13 cellular contexts compared by ENCODE assay signal in genomic region chr3:139121513-139122220, GRCh38.
DNase-seq lines count a peak whose midpoint lies in the region; ATAC-seq and TF ChIP-seq lines count a peak whose summit lies in the region.
"Had no signal": no experiment of that assay in that cellular context is flagged by ENCODE, and none has a peak within 500 bp of the region (broad histone marks: within the 10 kb centered on the region; RNA-seq: fewer than 3 reads in every experiment).

No MANE protein-coding gene starts in this region.

- no peak overlapping the region for H3K14ac ChIP-seq in mesenchymal stem cell (ENCODE audit: low read length in 2 of 2)

- no peak overlapping the region for H2BK5ac ChIP-seq in mesenchymal stem cell (ENCODE audit: low read depth, low read length, poor library complexity, severe bottlenecking)

- peaks cover 5% of the 10 kb centered on the region for H3K4me1 ChIP-seq in left ventricle myocardium inferior
- peaks cover 13% of the 10 kb centered on the region for H3K4me1 ChIP-seq in mesenchymal stem cell (ENCODE audit: control insufficient read depth, insufficient read depth, low read depth, low read length)
- H3K4me1 ChIP-seq: gastrocnemius medialis had no signal

- intact Hi-C loops in cardiac septum (cut with DNase I) = no loop called here
- intact Hi-C loops in left ventricle myocardium inferior (cut with micrococcal nuclease) = no loop called here

- H3K9me3 ChIP-seq in left ventricle myocardium inferior (replicated peaks) (no peaks in the 10 kb centered on the region), mesenchymal stem cell (ENCODE audit: control insufficient read depth, low read length) (no peaks in the 10 kb centered on the region)
- H3K9me3 ChIP-seq: gastrocnemius medialis, upper lobe of left lung had no signal

- WGBS in mesenchymal stem cell = 74% methylated on average over 8 of the region's 8 CpGs

- no peak overlapping the region for H3K4ac ChIP-seq in mesenchymal stem cell (ENCODE audit: low read depth in 1 of 2, low read length in 2 of 2)

- TF ChIP-seq CTCF in left ventricle myocardium inferior (IDR thresholded peaks at IDR 0.05; ENCODE audit: borderline replicate concordance) = no peak

- ATAC-seq in HG02938 (IDR thresholded peaks at IDR 0.05; ENCODE audit: unreplicated experiment) = no peak
- ATAC-seq: activated CD8-positive, alpha-beta memory T cell treated with anti-CD3 and anti-CD28 coated beads, Interleukin-2, amount 10 ng/mL, durations not matched to agents 7 days and 5 days had no signal

- H3K27ac ChIP-seq in left ventricle myocardium inferior (replicated peaks) (no peak overlapping the region), mesenchymal stem cell (ENCODE audit: low read length, poor library complexity, severe bottlenecking) (no peak overlapping the region)
- H3K27ac ChIP-seq: gastrocnemius medialis, upper lobe of left lung had no signal

- no peak overlapping the region for H3K23ac ChIP-seq in mesenchymal stem cell (ENCODE audit: low read length in 2 of 2)

- H3K18ac ChIP-seq in mesenchymal stem cell (ENCODE audit: low read depth in 1 of 2, low read length in 2 of 2) = no peak overlapping the region

- H3K9ac ChIP-seq in mesenchymal stem cell (ENCODE audit: low read length) = no peak overlapping the region

- no peaks in the 10 kb centered on the region for H3K79me1 ChIP-seq in mesenchymal stem cell (replicated peaks; ENCODE audit: low read length, poor library complexity, severe bottlenecking)

- no peak overlapping the region for H2AFZ ChIP-seq in mesenchymal stem cell (ENCODE audit: low read depth, low read length)

- H3K27me3 ChIP-seq in left ventricle myocardium inferior (ENCODE audit: low read depth) = no peaks in the 10 kb centered on the region
- H3K27me3 ChIP-seq in mesenchymal stem cell (ENCODE audit: control insufficient read depth in 1 of 2, insufficient read depth in 1 of 2, low read length in 2 of 2) = peaks cover 0 to 14% of the 10 kb centered on the region in 2 experiments
- H3K27me3 ChIP-seq: gastrocnemius medialis, upper lobe of left lung had no signal

- no peak overlapping the region for H2AK5ac ChIP-seq in mesenchymal stem cell (ENCODE audit: low read length, severe bottlenecking)

- H4K91ac ChIP-seq in mesenchymal stem cell (ENCODE audit: low read length) = no peak overlapping the region

- H3K4me3 ChIP-seq in left ventricle myocardium inferior = no peak overlapping the region
- H3K4me3 ChIP-seq in mesenchymal stem cell (ENCODE audit: insufficient read depth in 1 of 2, low read depth in 1 of 2, low read length in 2 of 2) = no peak overlapping the region
- H3K4me3 ChIP-seq: gastrocnemius medialis, upper lobe of left lung had no signal

- peak overlapping the region; percentile 8 for H2BK15ac ChIP-seq in mesenchymal stem cell (ENCODE audit: low read depth, poor library complexity, severe bottlenecking)

- no peaks in the 10 kb centered on the region for H3K36me3 ChIP-seq in left ventricle myocardium inferior
- H3K36me3 ChIP-seq in mesenchymal stem cell (ENCODE audit: control insufficient read depth in 1 of 2, insufficient read depth in 2 of 2, low read depth in 1 of 2, low read length in 2 of 2) = no peaks in the 10 kb centered on the region
- H3K36me3 ChIP-seq: gastrocnemius medialis, upper lobe of left lung had no signal

- H2BK120ac ChIP-seq in mesenchymal stem cell (ENCODE audit: low read depth, low read length) = no peak overlapping the region

- no peak overlapping the region for H2BK12ac ChIP-seq in mesenchymal stem cell (ENCODE audit: low read length in 2 of 2)

- H3K4me2 ChIP-seq in mesenchymal stem cell (ENCODE audit: low read length, poor library complexity, severe bottlenecking) = no peak overlapping the region

- DNase-seq in cardiac septum (ENCODE audit: low spot score) (peak; percentile 71), left ventricle myocardium inferior (no peak), ecto neural progenitor cell (ENCODE audit: low spot score) (peak; percentile 17), mesenchymal stem cell (no peak), mesenteric fat pad (ENCODE audit: low spot score) (no peak), H4 (ENCODE audit: low spot score) (no peak), putamen (ENCODE audit: low spot score) (no peak)
- DNase-seq: activated CD8-positive, alpha-beta memory T cell treated with anti-CD3 and anti-CD28 coated beads, Interleukin-2, amount 10 ng/mL, durations not matched to agents 7 days and 5 days; gastrocnemius medialis; NCI-H1092 treated with DMSO at 0.1 percent for 48 hours; NCI-H510A treated with DMSO at 0.1 percent for 48 hours; upper lobe of left lung had no signal

- H4K8ac ChIP-seq in mesenchymal stem cell (ENCODE audit: low read length) = no peak overlapping the region

Comparison
In these comparisons a context has a peak if more than half of its experiments do, and no peak if none do; other contexts are left out.
1. DNase-seq: peak in cardiac septum (single experiment) and ecto neural progenitor cell (single experiment); none in left ventricle myocardium inferior (single experiment), mesenchymal stem cell (single experiment), mesenteric fat pad (single experiment), H4 (single experiment) and putamen (single experiment).